ENCODE assay signal across 1 cellular context in genomic region chr7:66281678-66282593, GRCh38.
TF ChIP-seq lines count a peak whose summit lies in the region.

No MANE protein-coding gene starts in this region.

TF ChIP-seq in K562, 482 proteins besides CTCF, POLR2A, EP300 and RAD21 (continued from another document and continues in another):
- no peak for TF ChIP-seq KLF13 (tag; IDR thresholded peaks at IDR 0.05; ENCODE audit: borderline replicate concordance, low read depth)
- TF ChIP-seq ZNF41 (CRISPR knock-in tag; conservative IDR thresholded peaks at IDR 0.05) = no peak
- TF ChIP-seq TBL1XR1 (IDR thresholded peaks at IDR 0.05; ENCODE audit: low read length in 2 of 2) = no peak
- TF ChIP-seq RUNX1 (IDR thresholded peaks at IDR 0.05; ENCODE audit: low read depth) = no peak
- TF ChIP-seq E2F1 (CRISPR knock-in tag; IDR thresholded peaks at IDR 0.05) = no peak
- TF ChIP-seq XRCC5 (IDR thresholded peaks at IDR 0.05; ENCODE audit: low read depth, low read length) = no peak
- TF ChIP-seq ZNF561 (CRISPR knock-in tag; conservative IDR thresholded peaks at IDR 0.05) = no peak
- no peak for TF ChIP-seq ELK1 (CRISPR knock-in tag; IDR thresholded peaks at IDR 0.05)
- 0 out of 4 replicates have a peak, but pooled peaks have one; percentile 28 to 31 for TF ChIP-seq TRIM24 (IDR thresholded peaks at IDR 0.05)
- TF ChIP-seq ZFP36 (IDR thresholded peaks at IDR 0.05; ENCODE audit: low read depth, low read length, partially characterized antibody) = no peak
- TF ChIP-seq SRSF3 (IDR thresholded peaks at IDR 0.05; ENCODE audit: insufficient read depth, low read length) = no peak
- peak; percentile 83 for TF ChIP-seq ZBTB40 (IDR thresholded peaks at IDR 0.05)
- TF ChIP-seq ZBTB40 (CRISPR knock-in tag; IDR thresholded peaks at IDR 0.05) = no peak
- no peak for TF ChIP-seq MIER1 (IDR thresholded peaks at IDR 0.05; ENCODE audit: low read depth)
- no peak; the same call in 1 of the 2 replicates for TF ChIP-seq NFIC (IDR thresholded peaks at IDR 0.05)
- no peak for TF ChIP-seq E2F8 (IDR thresholded peaks at IDR 0.05; ENCODE audit: low read depth, partially characterized antibody)
- TF ChIP-seq ZNF444 (CRISPR knock-in tag; IDR thresholded peaks at IDR 0.05) = no peak
- TF ChIP-seq FOXM1 (IDR thresholded peaks at IDR 0.05; ENCODE audit: low read depth) = no peak
- no peak for TF ChIP-seq FOXM1 (CRISPR knock-in tag; IDR thresholded peaks at IDR 0.05; ENCODE audit: low read depth)
- TF ChIP-seq ZNF140 (CRISPR knock-in tag; IDR thresholded peaks at IDR 0.05) = no peak
- peak; percentile 77 for TF ChIP-seq NFE2L1 (tag; IDR thresholded peaks at IDR 0.05; ENCODE audit: borderline replicate concordance, low read depth)
- peak; percentile 56; the same call in 1 of the 2 replicates for TF ChIP-seq ZFP1 (CRISPR knock-in tag; IDR thresholded peaks at IDR 0.05)
- no peak for TF ChIP-seq ARID2 (IDR thresholded peaks at IDR 0.05)
- TF ChIP-seq POLR2G (IDR thresholded peaks at IDR 0.05; ENCODE audit: low read depth, low read length) = no peak
- no peak for TF ChIP-seq LEF1 (IDR thresholded peaks at IDR 0.05)
- no peak for TF ChIP-seq ZNF121 (CRISPR knock-in tag; conservative IDR thresholded peaks at IDR 0.05)
- 0 out of 2 replicates have a peak, but pooled peaks have one; percentile 16 for TF ChIP-seq CTBP1 (IDR thresholded peaks at IDR 0.05; ENCODE audit: borderline replicate concordance)
- TF ChIP-seq ELF2 (CRISPR knock-in tag; IDR thresholded peaks at IDR 0.05) = no peak
- no peak for TF ChIP-seq ZSCAN29 (IDR thresholded peaks at IDR 0.05)
- TF ChIP-seq THAP7 (CRISPR knock-in tag; IDR thresholded peaks at IDR 0.05) = no peak
- no peak for TF ChIP-seq RBM14 (IDR thresholded peaks at IDR 0.05; ENCODE audit: borderline replicate concordance, insufficient read depth, low read depth, low read length)
- TF ChIP-seq ZSCAN32 (CRISPR knock-in tag; IDR thresholded peaks at IDR 0.05) = no peak
- no peak for TF ChIP-seq RFX7 (CRISPR knock-in tag; IDR thresholded peaks at IDR 0.05)
- no peak for TF ChIP-seq IRF2 (CRISPR knock-in tag; IDR thresholded peaks at IDR 0.05)
- no peak for TF ChIP-seq TGIF2 (CRISPR knock-in tag; IDR thresholded peaks at IDR 0.05)
- 0 out of 4 replicates have a peak, but pooled peaks of 1 of the 2 experiments have one; percentile 12 for TF ChIP-seq ZNF639 (CRISPR knock-in tag; conservative IDR thresholded peaks at IDR 0.05 in 1 of 2, IDR thresholded peaks at IDR 0.05 in 1 of 2)
- no peak for TF ChIP-seq NCOA4 (IDR thresholded peaks at IDR 0.05; ENCODE audit: partially characterized antibody)
- no peak for TF ChIP-seq HMGN3 (IDR thresholded peaks at IDR 0.05; ENCODE audit: borderline replicate concordance, extremely low read depth, insufficient read length, low read depth, low read length)
- no peak for TF ChIP-seq ILK (tag; IDR thresholded peaks at IDR 0.05; ENCODE audit: borderline replicate concordance, low read depth)
- no peak for TF ChIP-seq PCBP1 (IDR thresholded peaks at IDR 0.05; ENCODE audit: low read depth, low read length, poor library complexity, severe bottlenecking)
- no peak for TF ChIP-seq ZNF717 (CRISPR knock-in tag; IDR thresholded peaks at IDR 0.05)
- no peak for TF ChIP-seq KLF16 (IDR thresholded peaks at IDR 0.05)
- no peak for TF ChIP-seq PHB2 (IDR thresholded peaks at IDR 0.05; ENCODE audit: low read depth)
- TF ChIP-seq ATF2 (CRISPR knock-in tag; IDR thresholded peaks at IDR 0.05) = no peak
- 0 out of 2 replicates have a peak, but pooled peaks have one; percentile 57 for TF ChIP-seq ARID3B (CRISPR knock-in tag; IDR thresholded peaks at IDR 0.05; ENCODE audit: borderline replicate concordance)
- TF ChIP-seq TEAD2 (tag; IDR thresholded peaks at IDR 0.05) = no peak
- peak; percentile 77 for TF ChIP-seq SMAD4 (CRISPR knock-in tag; conservative IDR thresholded peaks at IDR 0.05)
- TF ChIP-seq MCM5 (IDR thresholded peaks at IDR 0.05; ENCODE audit: low read depth) = no peak
- no peak for TF ChIP-seq GABPB2 (CRISPR knock-in tag; conservative IDR thresholded peaks at IDR 0.05)
- TF ChIP-seq KDM2B (CRISPR knock-in tag; IDR thresholded peaks at IDR 0.05) = no peak
- no peak for TF ChIP-seq DACH1 (IDR thresholded peaks at IDR 0.05; ENCODE audit: partially characterized antibody)
- no peak for TF ChIP-seq CCNT2 (IDR thresholded peaks at IDR 0.05; ENCODE audit: borderline replicate concordance, extremely low read depth, insufficient read length, low read depth, low read length)
